Comparison of ENCODE assay signal across 8 cellular contexts in the genomic region with DNA sequence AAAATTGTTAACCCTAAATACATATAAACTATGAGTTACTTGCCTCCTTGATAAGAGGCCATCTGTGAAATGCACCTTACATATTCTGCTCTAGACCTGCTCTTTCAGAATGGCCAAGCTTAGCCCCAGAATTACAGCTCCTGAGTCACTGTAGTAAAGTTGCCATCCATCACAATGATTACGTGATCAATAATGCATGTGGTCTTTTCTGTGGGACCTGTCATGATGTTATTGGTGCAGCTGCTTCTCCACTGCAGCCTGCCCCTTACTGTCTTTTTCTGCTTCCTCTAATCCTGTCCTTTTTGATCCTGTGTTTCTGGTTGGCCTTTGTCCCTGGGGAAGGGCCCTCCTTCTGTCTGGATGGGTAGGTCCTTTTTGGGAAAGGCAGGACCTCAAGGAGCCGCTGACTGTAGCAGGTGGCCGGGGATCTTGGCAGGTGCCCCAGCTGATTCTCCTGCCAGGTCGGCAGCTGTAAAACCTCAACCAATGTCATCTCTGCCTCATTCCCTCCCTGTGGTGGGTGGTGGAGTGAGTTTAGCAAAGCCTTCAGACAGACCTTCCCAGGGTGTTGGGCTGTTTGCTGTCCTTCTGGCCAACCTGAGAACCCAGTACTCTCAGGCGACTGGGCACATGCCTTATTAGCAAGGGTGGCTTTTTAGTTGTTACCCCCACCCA.
A peak's percentile ranks its signal among the peaks of the same experiment; 100 is the strongest.
DNase-seq lines count a peak whose midpoint lies in the region; ATAC-seq lines count a peak whose summit lies in the region.

No MANE protein-coding gene starts in this region.

- H3K36me3 Mint-ChIP-seq in CD8-positive, alpha-beta memory T cell: peaks cover 7 to 49% (median 7%) of the 10 kb centered on the region in 3 donors
- peaks cover 41% of the 10 kb centered on the region for H3K36me3 Mint-ChIP-seq in activated naive CD8-positive, alpha-beta T cell treated with anti-CD3 and anti-CD28 coated beads for 36 hours

- H3K27me3 Mint-ChIP-seq in CD8-positive, alpha-beta memory T cell: no peaks in the 10 kb centered on the region
- no peaks in the 10 kb centered on the region for H3K27me3 Mint-ChIP-seq in activated naive CD8-positive, alpha-beta T cell treated with anti-CD3 and anti-CD28 coated beads for 36 hours

- no peaks in the 10 kb centered on the region for H3K36me3 ChIP-seq in CD8-positive, alpha-beta memory T cell (ENCODE audit: insufficient read depth, low read length)
- peaks cover 13 to 25% of the 10 kb centered on the region in 2 donors for H3K36me3 ChIP-seq in mucosa of rectum (ENCODE audit: control insufficient read depth in 2 of 2, insufficient read depth in 2 of 2, low read length in 2 of 2)

- H3K9me3 Mint-ChIP-seq in CD8-positive, alpha-beta memory T cell: no peaks in the 10 kb centered on the region
- no peaks in the 10 kb centered on the region for H3K9me3 Mint-ChIP-seq in activated naive CD8-positive, alpha-beta T cell treated with anti-CD3 and anti-CD28 coated beads for 36 hours

- peak overlapping the region; percentile 7 for H3K4me3 ChIP-seq in CD8-positive, alpha-beta memory T cell (ENCODE audit: low read length)
- H3K4me3 ChIP-seq in Jurkat, Clone E6-1 (ENCODE audit: low read length): no peak overlapping the region
- peak overlapping the region in 1 of 2 donors; percentile 27 for H3K4me3 ChIP-seq in mucosa of rectum (ENCODE audit: low read length in 2 of 2)

- H3K27ac Mint-ChIP-seq in CD8-positive, alpha-beta memory T cell: peak overlapping the region; percentile 84 to 97 (median 93)
- H3K27ac Mint-ChIP-seq in activated naive CD8-positive, alpha-beta T cell treated with anti-CD3 and anti-CD28 coated beads for 36 hours: peak overlapping the region; percentile 98

- DNase-seq in CD8-positive, alpha-beta memory T cell: peak in 2 of 5 donors; percentile 17 to 48
- peak; percentile 72 for DNase-seq in Jurkat, Clone E6-1 (ENCODE audit: low read depth, low spot score)
- peak; percentile 50 for DNase-seq in activated naive CD8-positive, alpha-beta T cell treated with anti-CD3 and anti-CD28 coated beads for 36 hours
- DNase-seq in inferior parietal cortex (ENCODE audit: extremely low spot score): no peak
- no peak for DNase-seq in SW 1271 (lab: John Stamatoyannopoulos, UW)
- no peak for DNase-seq in foreskin melanocyte

- ATAC-seq in GM18909 (IDR thresholded peaks at IDR 0.05; ENCODE audit: poor library complexity, unreplicated experiment): no peak

- H3K9me3 ChIP-seq in CD8-positive, alpha-beta memory T cell (ENCODE audit: low read length): no peaks in the 10 kb centered on the region
- no peaks in the 10 kb centered on the region for H3K9me3 ChIP-seq in mucosa of rectum (ENCODE audit: control insufficient read depth in 2 of 2, low read length in 2 of 2)

- peak overlapping the region in 1 of 2 donors; percentile 21 for H3K9ac ChIP-seq in mucosa of rectum (ENCODE audit: low read depth in 1 of 2, low read length in 2 of 2)

- H3K4me1 Mint-ChIP-seq in CD8-positive, alpha-beta memory T cell: peaks cover 75 to 95% (median 95%) of the 10 kb centered on the region in 3 donors
- H3K4me1 Mint-ChIP-seq in activated naive CD8-positive, alpha-beta T cell treated with anti-CD3 and anti-CD28 coated beads for 36 hours: peaks cover 85% of the 10 kb centered on the region

- H3K4me1 ChIP-seq in CD8-positive, alpha-beta memory T cell (ENCODE audit: insufficient read depth, low read length): peaks cover 89% of the 10 kb centered on the region
- peaks cover 44 to 58% of the 10 kb centered on the region in 2 donors for H3K4me1 ChIP-seq in mucosa of rectum (ENCODE audit: control insufficient read depth in 2 of 2, insufficient read depth in 2 of 2, low read length in 2 of 2)

- POLR2A ChIA-PET in CD8-positive, alpha-beta memory T cell (lab: Charles Lee): interaction anchor here (0.5 to 2.5 kb wide), 4 partner anchors 15 to 108 kb away, joined by 3 to 23 read pairs (median 6); no protein-coding TSS in a partner anchor

- no peaks in the 10 kb centered on the region for H3K27me3 ChIP-seq in CD8-positive, alpha-beta memory T cell (ENCODE audit: insufficient read depth, low read length, poor library complexity, severe bottlenecking)
- no peaks in the 10 kb centered on the region for H3K27me3 ChIP-seq in mucosa of rectum (ENCODE audit: control insufficient read depth in 2 of 2, insufficient read depth in 2 of 2, low read length in 2 of 2)

- CTCF ChIA-PET in CD8-positive, alpha-beta memory T cell (lab: Charles Lee): interaction anchor here (1.3 to 5.5 kb wide), 4 partner anchors 20 to 73 kb away, joined by 4 to 34 read pairs (median 6); no protein-coding TSS in a partner anchor

- peak overlapping the region; percentile 39 for H3K27ac ChIP-seq in CD8-positive, alpha-beta memory T cell (ENCODE audit: low read depth, low read length)
- H3K27ac ChIP-seq in mucosa of rectum (ENCODE audit: low read depth in 2 of 2, low read length in 2 of 2): peak overlapping the region; percentile 49 to 70

- H3K4me3 Mint-ChIP-seq in CD8-positive, alpha-beta memory T cell: peak overlapping the region; percentile 20 to 90 (median 83)
- H3K4me3 Mint-ChIP-seq in activated naive CD8-positive, alpha-beta T cell treated with anti-CD3 and anti-CD28 coated beads for 36 hours: peak overlapping the region; percentile 63

Comparison
In these comparisons a context has a peak if more than half of its experiments do, and no peak if none do; other contexts are left out.
1. DNase-seq: peak in Jurkat, Clone E6-1 (single experiment) and activated naive CD8-positive, alpha-beta T cell treated with anti-CD3 and anti-CD28 coated beads for 36 hours (single experiment); none in inferior parietal cortex (single experiment), SW 1271 (0 of 2) and foreskin melanocyte (single experiment).